In the genomic region with DNA sequence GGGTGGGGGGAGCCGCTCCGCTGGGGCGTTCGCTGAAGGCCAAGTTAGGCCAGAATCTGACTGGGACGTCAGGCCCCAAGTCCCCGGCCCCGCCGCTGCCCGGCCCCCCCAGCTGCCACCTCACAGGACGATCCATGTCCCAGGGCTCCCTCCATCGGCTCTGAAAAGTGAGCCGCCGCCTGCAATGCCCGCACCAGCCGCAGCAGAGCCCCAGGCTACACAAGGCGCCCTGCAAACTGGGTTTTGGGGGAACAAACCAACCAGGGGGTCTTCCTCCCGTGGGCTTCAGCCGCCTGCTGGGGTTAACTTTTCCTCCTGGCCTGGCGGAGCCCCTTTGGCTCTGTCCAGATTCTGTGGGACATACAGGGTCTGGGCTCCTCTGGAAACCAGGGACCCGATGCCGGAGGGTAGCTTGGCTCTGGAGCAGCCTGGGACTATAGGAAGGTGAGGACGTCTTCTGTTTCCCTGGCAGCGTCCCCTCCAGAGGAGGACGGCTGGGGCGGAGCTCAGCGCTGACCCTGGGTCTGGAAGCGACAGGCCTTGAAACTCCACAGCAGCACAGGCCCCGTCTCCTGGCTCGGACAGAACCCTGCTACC, we compare ENCODE assay signal across 8 cellular contexts. TPM values are rescaled to one million over a fixed set of nuclear protein-coding genes. Genes with fewer than 3 reads are reported as not detected.
DNase-seq lines count a peak whose midpoint lies in the region; ATAC-seq and TF ChIP-seq lines count a peak whose summit lies in the region.

No MANE protein-coding gene starts in this region.

- peaks cover 5% of the 10 kb centered on the region for H3K79me2 ChIP-seq in neural progenitor cell (ENCODE audit: low read depth)

- H3F3A ChIP-seq in neural progenitor cell (ENCODE audit: low read depth) = peaks cover 64% of the 10 kb centered on the region

- H3K36me3 Mint-ChIP-seq in CD8-positive, alpha-beta memory T cell = peaks cover 0 to 2% (median 0%) of the 10 kb centered on the region in 3 donors
- H3K36me3 Mint-ChIP-seq in activated T-cell treated with anti-CD3 and anti-CD28 coated beads, Interleukin-2, amount 50 U/mL, for 24 hours (ENCODE audit: low read depth) = peaks cover 13% of the 10 kb centered on the region
- H3K36me3 Mint-ChIP-seq in neural progenitor cell = peaks cover 2% of the 10 kb centered on the region

- TF ChIP-seq CTCF in fibroblast of the aortic adventitia (IDR thresholded peaks at IDR 0.05; ENCODE audit: insufficient read depth, low read length) (peak; percentile 64), neural progenitor cell (IDR thresholded peaks at IDR 0.05) (peak; percentile 43)

- peaks cover 17 to 32% (median 18%) of the 10 kb centered on the region in 3 donors for H3K4me1 Mint-ChIP-seq in CD8-positive, alpha-beta memory T cell
- H3K4me1 Mint-ChIP-seq in activated T-cell treated with anti-CD3 and anti-CD28 coated beads, Interleukin-2, amount 50 U/mL, for 24 hours (ENCODE audit: low read depth) = peaks cover 24% of the 10 kb centered on the region
- peaks cover 23% of the 10 kb centered on the region for H3K4me1 Mint-ChIP-seq in neural progenitor cell

- H3K27ac ChIP-seq in CD8-positive, alpha-beta memory T cell (ENCODE audit: low read depth, low read length) = peak overlapping the region; percentile 64
- H3K27ac ChIP-seq in HUES48 (ENCODE audit: low read depth, low read length) = peak overlapping the region; percentile 83
- no peak overlapping the region for H3K27ac ChIP-seq in neural progenitor cell

- H3K4me3 ChIP-seq in CD8-positive, alpha-beta memory T cell (ENCODE audit: low read length) = no peak overlapping the region
- peak overlapping the region; percentile 16; the same call in 1 of the 2 replicates for H3K4me3 ChIP-seq in HUES48 (ENCODE audit: low read depth, low read length)
- peak overlapping the region; percentile 50 for H3K4me3 ChIP-seq in fibroblast of the aortic adventitia (ENCODE audit: low read depth, low read length)
- H3K4me3 ChIP-seq in neural progenitor cell = peak overlapping the region; percentile 2

- peaks cover 26% of the 10 kb centered on the region for H4K20me1 ChIP-seq in neural progenitor cell (ENCODE audit: low read depth)

- peak overlapping the region in 4 of 8 donors; percentile 63 to 90 (median 80) for H3K27ac Mint-ChIP-seq in CD8-positive, alpha-beta memory T cell
- peak overlapping the region; percentile 72 for H3K27ac Mint-ChIP-seq in activated T-cell treated with anti-CD3 and anti-CD28 coated beads, Interleukin-2, amount 50 U/mL, for 24 hours
- H3K27ac Mint-ChIP-seq in neural progenitor cell = no peak overlapping the region

- no peaks in the 10 kb centered on the region for H3K27me3 ChIP-seq in CD8-positive, alpha-beta memory T cell (ENCODE audit: insufficient read depth, low read length, poor library complexity, severe bottlenecking)
- H3K27me3 ChIP-seq in HUES48 (ENCODE audit: control insufficient read depth, insufficient read depth, low read length) = no peaks in the 10 kb centered on the region
- H3K27me3 ChIP-seq in neural progenitor cell = peaks cover 2% of the 10 kb centered on the region

- peaks cover 21% of the 10 kb centered on the region for H3K4me1 ChIP-seq in CD8-positive, alpha-beta memory T cell (ENCODE audit: insufficient read depth, low read length)
- H3K4me1 ChIP-seq in HUES48 (ENCODE audit: control insufficient read depth, insufficient read depth, low read length) (peaks cover 9% of the 10 kb centered on the region; the same call in 1 of the 2 replicates), neural progenitor cell (peaks cover 7% of the 10 kb centered on the region)

- peak overlapping the region; percentile 24 for H3K4me2 ChIP-seq in neural progenitor cell

- H3K9me3 ChIP-seq in CD8-positive, alpha-beta memory T cell (ENCODE audit: low read length) = no peaks in the 10 kb centered on the region
- H3K9me3 ChIP-seq in HUES48 (ENCODE audit: control insufficient read depth, insufficient read depth, low read length) (no peaks in the 10 kb centered on the region), neural progenitor cell (ENCODE audit: low read depth) (no peaks in the 10 kb centered on the region)

- H3K36me3 ChIP-seq in CD8-positive, alpha-beta memory T cell (ENCODE audit: insufficient read depth, low read length) = no peaks in the 10 kb centered on the region
- H3K36me3 ChIP-seq in HUES48 (ENCODE audit: control insufficient read depth, insufficient read depth, low read length) = peaks cover 24% of the 10 kb centered on the region
- no peaks in the 10 kb centered on the region for H3K36me3 ChIP-seq in neural progenitor cell

- peak overlapping the region; percentile 36 to 87 (median 75) for H3K4me3 Mint-ChIP-seq in CD8-positive, alpha-beta memory T cell
- peak overlapping the region; percentile 62 for H3K4me3 Mint-ChIP-seq in activated T-cell treated with anti-CD3 and anti-CD28 coated beads, Interleukin-2, amount 50 U/mL, for 24 hours
- peak overlapping the region; percentile 81 for H3K4me3 Mint-ChIP-seq in neural progenitor cell

- ATAC-seq in HG03097 (IDR thresholded peaks at IDR 0.05; ENCODE audit: low FRiP score, unreplicated experiment) (no peak), GM21360 (IDR thresholded peaks at IDR 0.05; ENCODE audit: unreplicated experiment) (no peak)

- H2AFZ ChIP-seq in neural progenitor cell (replicated peaks) = no peak overlapping the region

- no peaks in the 10 kb centered on the region for H3K9me3 Mint-ChIP-seq in CD8-positive, alpha-beta memory T cell
- no peaks in the 10 kb centered on the region for H3K9me3 Mint-ChIP-seq in activated T-cell treated with anti-CD3 and anti-CD28 coated beads, Interleukin-2, amount 50 U/mL, for 24 hours
- no peaks in the 10 kb centered on the region for H3K9me3 Mint-ChIP-seq in neural progenitor cell

- DNase-seq in CD8-positive, alpha-beta memory T cell = peak in 2 of 5 donors; percentile 29 to 60
- no peak for DNase-seq in activated T-cell treated with anti-CD3 and anti-CD28 coated beads, Interleukin-2, amount 50 U/mL, for 24 hours
- DNase-seq in fibroblast of the aortic adventitia (ENCODE audit: low read depth) (peak; percentile 51), neural progenitor cell (ENCODE audit: low spot score) (peak; percentile 91), DMS79 treated with DMSO at 0.1 percent for 48 hours (lab: John Stamatoyannopoulos, UW) (no peak)

- CTCF ChIA-PET in CD8-positive, alpha-beta memory T cell (lab: Charles Lee) = no interaction called here

- H3K27me3 Mint-ChIP-seq in CD8-positive, alpha-beta memory T cell = peaks cover 3 to 6% of the 10 kb centered on the region in 2 donors
- H3K27me3 Mint-ChIP-seq in activated T-cell treated with anti-CD3 and anti-CD28 coated beads, Interleukin-2, amount 50 U/mL, for 24 hours = peaks cover 10% of the 10 kb centered on the region
- H3K27me3 Mint-ChIP-seq in neural progenitor cell (ENCODE audit: insufficient read depth, low read depth) = peaks cover 7% of the 10 kb centered on the region

- no peak overlapping the region for H3K9ac ChIP-seq in HUES48 (ENCODE audit: low read depth, low read length)
- H3K9ac ChIP-seq in neural progenitor cell = no peak overlapping the region

- POLR2A ChIA-PET in CD8-positive, alpha-beta memory T cell (lab: Charles Lee) = interaction anchor here (1.2 kb wide), 1 partner anchor 15 kb away, joined by 4 read pairs; no protein-coding TSS in a partner anchor

RNA-seq across cellular contexts. Expression of gene NME4, which starts 0.8 kb away (rescaled TPM):
- total RNA-seq in CD8-positive, alpha-beta memory T cell = 10 to 100 TPM; 14.1 to 15.4 TPM
- polyA plus RNA-seq in CD8-positive, alpha-beta memory T cell = 49.9 TPM
- total RNA-seq in fibroblast of the aortic adventitia (ENCODE audit: low replicate concordance) (35.8 and 75.8 TPM in 2 replicates), neural progenitor cell (ENCODE audit: low replicate concordance) (93.3 and 236 TPM in 2 replicates)

RNA-seq across cellular contexts. Expression of gene DECR2, which starts 3.9 kb away (rescaled TPM):
- total RNA-seq in CD8-positive, alpha-beta memory T cell = 1 to 10 TPM; 6.8 to 7.9 TPM
- 3.9 TPM for polyA plus RNA-seq in CD8-positive, alpha-beta memory T cell
- total RNA-seq in fibroblast of the aortic adventitia (ENCODE audit: low replicate concordance) = 6.1 and 8.1 TPM in 2 replicates
- 7.1 and 24.3 TPM in 2 replicates for total RNA-seq in neural progenitor cell (ENCODE audit: low replicate concordance)

RNA-seq across cellular contexts. Expression of gene PGAP6, which starts 16.1 kb away (rescaled TPM):
- total RNA-seq in CD8-positive, alpha-beta memory T cell = 10 to 100 TPM; 36.1 to 36.2 TPM
- polyA plus RNA-seq in CD8-positive, alpha-beta memory T cell = 23.1 TPM
- total RNA-seq in fibroblast of the aortic adventitia (ENCODE audit: low replicate concordance) (25.2 and 51.2 TPM in 2 replicates), neural progenitor cell (ENCODE audit: low replicate concordance) (16.7 and 49.5 TPM in 2 replicates)

RNA-seq across cellular contexts. Expression of gene MRPL28, which starts 27.5 kb away (rescaled TPM):
- 10 to 100 TPM; 90.2 to 98.0 TPM for total RNA-seq in CD8-positive, alpha-beta memory T cell
- 67.8 TPM for polyA plus RNA-seq in CD8-positive, alpha-beta memory T cell
- total RNA-seq in fibroblast of the aortic adventitia (ENCODE audit: low replicate concordance) (49.3 and 83.6 TPM in 2 replicates), neural progenitor cell (ENCODE audit: low replicate concordance) (82.2 and 138 TPM in 2 replicates)

RNA-seq across cellular contexts. Expression of gene RAB11FIP3, which starts 27.6 kb away (rescaled TPM):
- total RNA-seq in CD8-positive, alpha-beta memory T cell = 10 to 100 TPM; 30.0 to 32.8 TPM
- polyA plus RNA-seq in CD8-positive, alpha-beta memory T cell = 4.4 TPM
- total RNA-seq in fibroblast of the aortic adventitia (ENCODE audit: low replicate concordance) (14.7 and 24.4 TPM in 2 replicates), neural progenitor cell (ENCODE audit: low replicate concordance) (15.5 and 45.2 TPM in 2 replicates)

Comparison
In these comparisons a context has a peak if more than half of its experiments do, and no peak if none do; other contexts are left out.
1. DNase-seq: peak in fibroblast of the aortic adventitia (single experiment) and neural progenitor cell (single experiment); none in activated T-cell treated with anti-CD3 and anti-CD28 coated beads, Interleukin-2, amount 50 U/mL, for 24 hours (single experiment) and DMS79 treated with DMSO at 0.1 percent for 48 hours (single experiment).
2. Peak in every context shown above with its lines, with median percentiles within 50 percentile points of each other: H3K4me3 Mint-ChIP-seq.